Comparison of ENCODE assay signal across 11 cellular contexts in genomic region chr20:50919567-50919966, GRCh38. TPM values are rescaled to one million over a fixed set of nuclear protein-coding genes. Genes with fewer than 3 reads are reported as not detected.
DNase-seq lines count a peak whose midpoint lies in the region; ATAC-seq, FAIRE-seq and TF ChIP-seq lines count a peak whose summit lies in the region.
"Had no signal": no experiment of that assay in that cellular context is flagged by ENCODE, and none has a peak within 500 bp of the region (broad histone marks: within the 10 kb centered on the region; RNA-seq: fewer than 3 reads in every experiment).

No MANE protein-coding gene starts in this region.

- H3K4me2 ChIP-seq in smooth muscle cell, result no peak overlapping the region

- H3K27me3 ChIP-seq in smooth muscle cell (ENCODE audit: low read depth), result no peaks in the 10 kb centered on the region
- H3K27me3 ChIP-seq: heart left ventricle, testis had no signal

- H3K36me3 Mint-ChIP-seq in activated CD8-positive, alpha-beta T cell treated with anti-CD3 and anti-CD28 coated beads, Interleukin-2, amount 10 ng/mL, durations not matched to agents 7 days and 5 days (ENCODE audit: low read depth), result peaks cover 42% of the 10 kb centered on the region
- peaks cover 25% of the 10 kb centered on the region for H3K36me3 Mint-ChIP-seq in activated CD8-positive, alpha-beta T cell treated with anti-CD3 and anti-CD28 coated beads for 36 hours (ENCODE audit: low read depth)

- H3K9me3 Mint-ChIP-seq in activated CD8-positive, alpha-beta T cell treated with anti-CD3 and anti-CD28 coated beads, Interleukin-2, amount 10 ng/mL, durations not matched to agents 7 days and 5 days (ENCODE audit: insufficient read depth), result no peaks in the 10 kb centered on the region
- no peaks in the 10 kb centered on the region for H3K9me3 Mint-ChIP-seq in activated CD8-positive, alpha-beta T cell treated with anti-CD3 and anti-CD28 coated beads for 36 hours

- no peaks in the 10 kb centered on the region for H3K9me3 ChIP-seq in smooth muscle cell (replicated peaks; ENCODE audit: low read depth)
- H3K9me3 ChIP-seq: heart left ventricle, testis had no signal

- peak overlapping the region; percentile 47 for H3K27ac Mint-ChIP-seq in activated CD8-positive, alpha-beta T cell treated with anti-CD3 and anti-CD28 coated beads, Interleukin-2, amount 10 ng/mL, durations not matched to agents 7 days and 5 days
- no peak overlapping the region for H3K27ac Mint-ChIP-seq in activated CD8-positive, alpha-beta T cell treated with anti-CD3 and anti-CD28 coated beads for 36 hours

- H3K27ac ChIP-seq in smooth muscle cell (ENCODE audit: low read depth), result peak overlapping the region; percentile 62
- H3K27ac ChIP-seq: heart left ventricle, skin epidermis, testis had no signal

- no peak for TF ChIP-seq CTCF in activated CD8-positive, alpha-beta T cell treated with anti-CD3 and anti-CD28 coated beads for 36 hours (IDR thresholded peaks at IDR 0.05)
- no peak for TF ChIP-seq CTCF in smooth muscle cell (IDR thresholded peaks at IDR 0.05; ENCODE audit: borderline replicate concordance, insufficient read depth, poor library complexity, severe bottlenecking)

- WGBS in smooth muscle cell (ENCODE audit: low lambda C conversion rate), result 82% methylated on average over 6 of the region's 6 CpGs

- POLR2A ChIA-PET in activated CD8-positive, alpha-beta T cell treated with anti-CD3 and anti-CD28 coated beads, Interleukin-2, amount 10 ng/mL, durations not matched to agents 7 days and 5 days (lab: Charles Lee), result no interaction called here
- POLR2A ChIA-PET in activated CD8-positive, alpha-beta T cell treated with anti-CD3 and anti-CD28 coated beads for 36 hours (lab: Charles Lee), result interaction anchor here (1.0 to 4.8 kb wide), 3 partner anchors 11 to 125 kb away, joined by 6 to 31 read pairs (median 6); partner anchors contain the start of genes ADNP, BCAS4, DPM1 and MOCS3

- FAIRE-seq in RCC 7860 (lab: Jason Lieb, UNC), result no peak

- H4K20me1 ChIP-seq in smooth muscle cell (ENCODE audit: low read depth), result peaks cover 100% of the 10 kb centered on the region

- H3K36me3 ChIP-seq in smooth muscle cell (ENCODE audit: low read depth), result no peaks in the 10 kb centered on the region

- CTCF ChIA-PET in activated CD8-positive, alpha-beta T cell treated with anti-CD3 and anti-CD28 coated beads, Interleukin-2, amount 10 ng/mL, durations not matched to agents 7 days and 5 days (lab: Charles Lee), result interaction anchor here (3.4 to 3.6 kb wide), 2 partner anchors 10 to 125 kb away, joined by 27 to 29 read pairs; partner anchors contain the start of gene BCAS4
- CTCF ChIA-PET in activated CD8-positive, alpha-beta T cell treated with anti-CD3 and anti-CD28 coated beads for 36 hours (lab: Charles Lee), result interaction anchor here (1.2 to 3.7 kb wide), 4 partner anchors 9 to 129 kb away, joined by 3 to 39 read pairs (median 6); partner anchors contain the start of gene BCAS4

- intact Hi-C loops in activated CD8-positive, alpha-beta T cell treated with anti-CD3 and anti-CD28 coated beads for 36 hours (cut with micrococcal nuclease), result no loop called here

- H3F3A ChIP-seq in smooth muscle cell (ENCODE audit: low read depth), result peaks cover 12% of the 10 kb centered on the region

- peaks cover 24% of the 10 kb centered on the region for H3K4me1 ChIP-seq in smooth muscle cell (ENCODE audit: low read depth)

- no peak for DNase-seq in activated CD8-positive, alpha-beta T cell treated with anti-CD3 and anti-CD28 coated beads, Interleukin-2, amount 10 ng/mL, durations not matched to agents 7 days and 5 days
- no peak for DNase-seq in activated CD8-positive, alpha-beta T cell treated with anti-CD3 and anti-CD28 coated beads for 36 hours
- DNase-seq in RCC 7860 (ENCODE audit: low spot score) (peak; percentile 70), fibroblast of the conjunctiva (ENCODE audit: low read depth) (peak; percentile 58), smooth muscle cell (lab: John Stamatoyannopoulos, UW; ENCODE audit: unreplicated experiment) (no peak)
- DNase-seq: testis had no signal

- H3K4me1 Mint-ChIP-seq in activated CD8-positive, alpha-beta T cell treated with anti-CD3 and anti-CD28 coated beads, Interleukin-2, amount 10 ng/mL, durations not matched to agents 7 days and 5 days (ENCODE audit: low read depth), result peaks cover 43% of the 10 kb centered on the region
- peaks cover 82% of the 10 kb centered on the region for H3K4me1 Mint-ChIP-seq in activated CD8-positive, alpha-beta T cell treated with anti-CD3 and anti-CD28 coated beads for 36 hours (ENCODE audit: low read depth)

- no peak overlapping the region for H3K9ac ChIP-seq in smooth muscle cell (ENCODE audit: low read depth)

- H3K27me3 Mint-ChIP-seq in activated CD8-positive, alpha-beta T cell treated with anti-CD3 and anti-CD28 coated beads, Interleukin-2, amount 10 ng/mL, durations not matched to agents 7 days and 5 days (ENCODE audit: low read depth), result no peaks in the 10 kb centered on the region
- no peaks in the 10 kb centered on the region for H3K27me3 Mint-ChIP-seq in activated CD8-positive, alpha-beta T cell treated with anti-CD3 and anti-CD28 coated beads for 36 hours

- H3K4me3 ChIP-seq in smooth muscle cell, result no peak overlapping the region
- H3K4me3 ChIP-seq: heart left ventricle, skin epidermis, testis had no signal

- H2AFZ ChIP-seq in smooth muscle cell (ENCODE audit: low read depth), result no peak overlapping the region

- H3K4me3 Mint-ChIP-seq in activated CD8-positive, alpha-beta T cell treated with anti-CD3 and anti-CD28 coated beads, Interleukin-2, amount 10 ng/mL, durations not matched to agents 7 days and 5 days, result no peak overlapping the region
- H3K4me3 Mint-ChIP-seq in activated CD8-positive, alpha-beta T cell treated with anti-CD3 and anti-CD28 coated beads for 36 hours, result no peak overlapping the region

- H3K79me2 ChIP-seq in smooth muscle cell (ENCODE audit: low read depth), result peaks cover 100% of the 10 kb centered on the region

- ATAC-seq in activated CD8-positive, alpha-beta T cell treated with anti-CD3 and anti-CD28 coated beads, Interleukin-2, amount 10 ng/mL, durations not matched to agents 7 days and 5 days, result no peak
- no peak for ATAC-seq in activated CD8-positive, alpha-beta T cell treated with anti-CD3 and anti-CD28 coated beads for 36 hours
- ATAC-seq in HG02623 (IDR thresholded peaks at IDR 0.05; ENCODE audit: unreplicated experiment) (no peak), HG02571 (IDR thresholded peaks at IDR 0.05; ENCODE audit: unreplicated experiment) (no peak), HG02840 (IDR thresholded peaks at IDR 0.05; ENCODE audit: low FRiP score, unreplicated experiment) (no peak)
- ATAC-seq: heart left ventricle had no signal

RNA-seq across cellular contexts. Expression of gene ADNP, which starts 11.7 kb away (rescaled TPM):
- total RNA-seq in activated CD8-positive, alpha-beta T cell treated with anti-CD3 and anti-CD28 coated beads, Interleukin-2, amount 10 ng/mL, durations not matched to agents 7 days and 5 days, result 10 to 100 TPM; 62.5 to 67.6 TPM
- total RNA-seq in activated CD8-positive, alpha-beta T cell treated with anti-CD3 and anti-CD28 coated beads for 36 hours, result 10 to 100 TPM; 58.9 to 60.0 TPM
- total RNA-seq in smooth muscle cell, result 54.9 and 57.4 TPM in 2 replicates
- polyA plus RNA-seq in smooth muscle cell, result 14.2 and 15.3 TPM in 2 replicates

RNA-seq across cellular contexts. Expression of gene DPM1, which starts 38.8 kb away (rescaled TPM):
- total RNA-seq in activated CD8-positive, alpha-beta T cell treated with anti-CD3 and anti-CD28 coated beads, Interleukin-2, amount 10 ng/mL, durations not matched to agents 7 days and 5 days, result 10 to 100 TPM; 50.6 to 53.0 TPM
- 10 to 100 TPM; 66.6 to 75.4 TPM for total RNA-seq in activated CD8-positive, alpha-beta T cell treated with anti-CD3 and anti-CD28 coated beads for 36 hours
- total RNA-seq in smooth muscle cell, result 141 and 148 TPM in 2 replicates
- polyA plus RNA-seq in smooth muscle cell, result 89.1 and 104 TPM in 2 replicates

RNA-seq across cellular contexts. Expression of gene MOCS3, which starts 39.1 kb away (rescaled TPM):
- 1 to 10 TPM; 4.8 to 5.7 TPM for total RNA-seq in activated CD8-positive, alpha-beta T cell treated with anti-CD3 and anti-CD28 coated beads, Interleukin-2, amount 10 ng/mL, durations not matched to agents 7 days and 5 days
- total RNA-seq in activated CD8-positive, alpha-beta T cell treated with anti-CD3 and anti-CD28 coated beads for 36 hours, result 1 to 10 TPM; 4.6 TPM
- total RNA-seq in smooth muscle cell, result 3.7 and 5.2 TPM in 2 replicates
- polyA plus RNA-seq in smooth muscle cell, result 3.2 and 3.7 TPM in 2 replicates

Comparison
In these comparisons a context has a peak if more than half of its experiments do, and no peak if none do; other contexts are left out.
1. DNase-seq: peak in RCC 7860 (single experiment) and fibroblast of the conjunctiva (single experiment); none in activated CD8-positive, alpha-beta T cell treated with anti-CD3 and anti-CD28 coated beads, Interleukin-2, amount 10 ng/mL, durations not matched to agents 7 days and 5 days (single experiment), activated CD8-positive, alpha-beta T cell treated with anti-CD3 and anti-CD28 coated beads for 36 hours (single experiment) and smooth muscle cell (single experiment).